ENCODE assay signal across 8 cellular contexts in genomic region chr1:28235746-28236655, GRCh38. TPM values are rescaled to one million over a fixed set of nuclear protein-coding genes. Genes with fewer than 3 reads are reported as not detected.
DNase-seq lines count a peak whose midpoint lies in the region; ATAC-seq and TF ChIP-seq lines count a peak whose summit lies in the region.

TSS of gene ATP5IF1 (plus strand) at chr1:28236124. CDS start at chr1:28236184, 60 bp downstream.

- peak; percentile 96 for ATAC-seq in CD4-positive, alpha-beta T cell (ENCODE audit: poor library complexity)
- ATAC-seq in GM19452 (IDR thresholded peaks at IDR 0.05; ENCODE audit: unreplicated experiment) (peak; percentile 84), HG03575 (IDR thresholded peaks at IDR 0.05; ENCODE audit: extremely low read depth, insufficient number of reproducible peaks, low FRiP score, unreplicated experiment) (peak; percentile 47), right lobe of liver (peak; percentile 92 to 98 (median 94))

- H3K27me3 ChIP-seq in CD4-positive, alpha-beta T cell (ENCODE audit: control insufficient read depth, insufficient read depth, low read length), result no peaks in the 10 kb centered on the region
- no peaks in the 10 kb centered on the region for H3K27me3 ChIP-seq in duodenal mucosa (ENCODE audit: control insufficient read depth in 1 of 2, insufficient read depth in 2 of 2, low read length in 2 of 2)
- H3K27me3 ChIP-seq in right lobe of liver, result no peaks in the 10 kb centered on the region

- H3K4me3 ChIP-seq in duodenal mucosa (ENCODE audit: low read depth in 1 of 2, low read length in 2 of 2), result peak within 1 kb of the TSS; percentile 82 to 98
- peak within 1 kb of the TSS; percentile 87 to 96 (median 93) for H3K4me3 ChIP-seq in right lobe of liver

- H3K36me3 ChIP-seq in duodenal mucosa (ENCODE audit: control insufficient read depth in 1 of 2, insufficient read depth in 2 of 2, low read length in 2 of 2) (peaks cover 8 to 12% of the 10 kb centered on the region in 2 donors), right lobe of liver (no peaks in the 10 kb centered on the region)

- no peak within 1 kb of the TSS for H3K4me3 Mint-ChIP-seq in CD4-positive, alpha-beta T cell

- no peak for TF ChIP-seq CTCF in CD4-positive, alpha-beta T cell (IDR thresholded peaks at IDR 0.05)
- TF ChIP-seq CTCF in right lobe of liver (IDR thresholded peaks at IDR 0.05), result no peak

- H3K9ac ChIP-seq in duodenal mucosa (ENCODE audit: low read depth in 1 of 2, low read length in 2 of 2), result peak within 1 kb of the TSS; percentile 86 to 99

- TF ChIP-seq POLR2A in right lobe of liver (IDR thresholded peaks at IDR 0.05), result peak; percentile 95

- peaks cover 6% of the 10 kb centered on the region for H3K36me3 Mint-ChIP-seq in CD4-positive, alpha-beta T cell (ENCODE audit: low read depth)

- no peaks in the 10 kb centered on the region for H3K27me3 Mint-ChIP-seq in CD4-positive, alpha-beta T cell

- peak; percentile 87 to 93 (median 91) for DNase-seq in CD4-positive, alpha-beta T cell
- DNase-seq in NCI-H82 (lab: John Stamatoyannopoulos, UW) (peak; percentile 99), right lobe of liver (peak; percentile 97 to 98 (median 98))
- DNase-seq in activated CD4-positive, alpha-beta T cell treated with anti-CD3 and anti-CD28 coated beads, Interleukin-2, amount 50 U/mL, for 48 hours, result peak; percentile 94 to 96
- DNase-seq in stimulated activated CD4-positive, alpha-beta T cell treated with anti-CD3 and anti-CD28 coated beads, Interleukin-4, amount 100 ng/mL, for 4 hours, result peak; percentile 89 to 94

- intact Hi-C loops in CD4-positive, alpha-beta T cell (cut with DNase I, micrococcal nuclease), result loop anchor here (1.0 kb wide), 2 partner anchors 8 to 10 kb away; no protein-coding TSS in a partner anchor
- intact Hi-C loops in right lobe of liver (cut with DNase I), result no loop called here

- H3K27ac ChIP-seq in CD4-positive, alpha-beta T cell (ENCODE audit: low read depth, low read length), result peak within 1 kb of the TSS; percentile 80
- H3K27ac ChIP-seq in duodenal mucosa (ENCODE audit: low read depth, low read length), result peak within 1 kb of the TSS; percentile 89
- peak within 1 kb of the TSS; percentile 66 to 95 (median 94) for H3K27ac ChIP-seq in right lobe of liver

- peaks cover 20 to 35% of the 10 kb centered on the region in 2 donors for H3K4me1 ChIP-seq in duodenal mucosa (ENCODE audit: control insufficient read depth in 1 of 2, insufficient read depth in 2 of 2, low read length in 2 of 2)
- peaks cover 0 to 24% (median 8%) of the 10 kb centered on the region in 4 donors for H3K4me1 ChIP-seq in right lobe of liver

- under 1% methylated on average over 20 of the region's 61 CpGs for WGBS in right lobe of liver (ENCODE audit: insufficient coverage, low coverage, low lambda C conversion rate, missing lambda C conversion rate)

- H3K4me1 Mint-ChIP-seq in CD4-positive, alpha-beta T cell (ENCODE audit: low read depth), result peaks cover 19% of the 10 kb centered on the region

- no peaks in the 10 kb centered on the region for H3K9me3 Mint-ChIP-seq in CD4-positive, alpha-beta T cell

- POLR2A ChIA-PET in CD4-positive, alpha-beta T cell (lab: Charles Lee), result interaction anchor here (0.6 to 7.9 kb wide), 15 partner anchors 10 to 539 kb away, joined by 3 to 131 read pairs (median 4); partner anchors contain the start of genes MED18, RCC1, SESN2 and TAF12

- no peak within 1 kb of the TSS for H3K27ac Mint-ChIP-seq in CD4-positive, alpha-beta T cell

- CTCF ChIA-PET in CD4-positive, alpha-beta T cell (lab: Charles Lee), result interaction anchor here (1.1 to 2.6 kb wide), 4 partner anchors 8 to 124 kb away, joined by 3 to 25 read pairs (median 7); no protein-coding TSS in a partner anchor

- no peaks in the 10 kb centered on the region for H3K9me3 ChIP-seq in CD4-positive, alpha-beta T cell (ENCODE audit: control insufficient read depth, low read length)
- H3K9me3 ChIP-seq in duodenal mucosa (ENCODE audit: control insufficient read depth in 1 of 2, low read length in 2 of 2) (no peaks in the 10 kb centered on the region), right lobe of liver (no peaks in the 10 kb centered on the region)

RNA-seq across cellular contexts. Expression of gene ATP5IF1, which starts in this region (rescaled TPM):
- 10 to 100 TPM; 77.4 to 78.0 TPM for total RNA-seq in CD4-positive, alpha-beta T cell
- 100 to 1,000 TPM in 4 of 6 experiments, 10 to 100 TPM in 2; 86.7 to 315 (median 116) TPM for total RNA-seq in right lobe of liver

Comparison
In these comparisons a context has a peak if more than half of its experiments do, and no peak if none do; other contexts are left out.
1. Peak in every context shown above with its lines: DNase-seq, ATAC-seq, H3K4me3 ChIP-seq and H3K27ac ChIP-seq.
2. intact Hi-C loops: an anchor here in CD4-positive, alpha-beta T cell (1.0 kb wide); none called in right lobe of liver.